In genomic region chr22:42434748-42435425, GRCh38 we compare ENCODE assay signal across 31 cellular contexts. TPM values are rescaled to one million over a fixed set of nuclear protein-coding genes. Genes with fewer than 3 reads are reported as not detected.
DNase-seq lines count a peak whose midpoint lies in the region; ATAC-seq, FAIRE-seq and TF ChIP-seq lines count a peak whose summit lies in the region.
"Had no signal": no experiment of that assay in that cellular context is flagged by ENCODE, and none has a peak within 500 bp of the region (broad histone marks: within the 10 kb centered on the region; RNA-seq: fewer than 3 reads in every experiment).

No MANE protein-coding gene starts in this region.

- no peak for ATAC-seq in HepG2
- no peak for ATAC-seq in GM18511 (IDR thresholded peaks at IDR 0.05; ENCODE audit: unreplicated experiment)
- ATAC-seq: activated CD8-positive, alpha-beta T cell treated with anti-CD3 and anti-CD28 coated beads for 36 hours; activated naive CD4-positive, alpha-beta T cell treated with anti-CD3 and anti-CD28 coated beads, Interleukin-2, amount 50 U/mL, for 72 hours; gastrocnemius medialis; HCT116; left lobe of liver; sciatic nerve; T-helper 17 cell had no signal

- BruUV-seq in HepG2 (replicated peaks; lab: Mats Ljungman, UMichigan): no TSS peak

- CTCF ChIA-PET in RWPE1 (lab: Yijun Ruan, JAX): interaction anchor here (0.7 to 1.6 kb wide), 4 partner anchors 11 to 703 kb away, joined by 3 to 6 read pairs (median 4); partner anchors contain the start of gene NDUFA6
- CTCF ChIA-PET in HepG2 (lab: Yijun Ruan, JAX; ENCODE audit: low intra/inter-chr PET ratio, low total read pairs): no interaction called here

- in situ Hi-C loops in HepG2 (cut with HindIII; ENCODE audit: extremely low pct_ligation_motif_present, low pct_unique_long_range_greater_than_20kb): loop anchor here (25.0 kb wide), 1 partner anchor 473 kb away; the partner anchor contains the start of genes SEPTIN3 and SMIM45

- DNase-seq in CD14-positive monocyte (ENCODE audit: low spot score) (no peak), GM12892 (ENCODE audit: insufficient read length) (no peak), RWPE1 (ENCODE audit: low spot score) (no peak), HepG2 (ENCODE audit: low spot score) (no peak), hippocampal formation (lab: John Stamatoyannopoulos, UW) (no peak), dorsolateral prefrontal cortex (no peak)
- no peak for DNase-seq in stimulated activated naive CD4-positive, alpha-beta T cell treated with Interleukin-2 at 50 U/mL for 16 hours (lab: John Stamatoyannopoulos, UW)
- DNase-seq: activated CD4-positive, alpha-beta T cell treated with anti-CD3 and anti-CD28 coated beads for 1 hour; activated CD8-positive, alpha-beta T cell treated with anti-CD3 and anti-CD28 coated beads for 36 hours; CD4-positive, CD25-positive, alpha-beta regulatory T cell; colonic mucosa; gastrocnemius medialis; GDM1; immature natural killer cell; mesenchymal stem cell; NCI-H1930; NCI-H2227 treated with DMSO at 0.1 percent for 48 hours; NCI-H748 treated with DMSO at 0.1 percent for 48 hours; OCI-M1; stimulated activated CD4-positive, alpha-beta T cell treated with anti-CD3 and anti-CD28 coated beads, Interleukin-15, amount 100 ng/mL, for 24 hours; stimulated activated naive CD4-positive, alpha-beta T cell; T-helper 17 cell had no signal

- H3K27me3 Mint-ChIP-seq in CD14-positive monocyte (ENCODE audit: low read depth in 3 of 3): peaks cover 0 to 8% (median 0%) of the 10 kb centered on the region in 3 donors

- FAIRE-seq in GM12892 (lab: Jason Lieb, UNC): peak; percentile 51
- no peak for FAIRE-seq in HepG2 (lab: Jason Lieb, UNC)

- no peak for TF ChIP-seq RAD21 in HepG2 (CRISPR knock-in tag; IDR thresholded peaks at IDR 0.05)

- H3K27ac ChIP-seq in RWPE1: peak overlapping the region; percentile 96
- H3K27ac ChIP-seq in HepG2 (ENCODE audit: extremely low read length, insufficient read depth, low read length): no peak overlapping the region
- no peak overlapping the region for H3K27ac ChIP-seq in dorsolateral prefrontal cortex
- H3K27ac ChIP-seq: gastrocnemius medialis, testis, vagina had no signal

- TF ChIP-seq EP300 in HepG2 (IDR thresholded peaks at IDR 0.05; ENCODE audit: low read depth in 2 of 2, low read length in 2 of 2): no peak
- TF ChIP-seq EP300 in HepG2 (CRISPR knock-in tag; IDR thresholded peaks at IDR 0.05; ENCODE audit: borderline replicate concordance): no peak

- no peaks in the 10 kb centered on the region for H4K20me1 ChIP-seq in HepG2 (ENCODE audit: insufficient read depth, low read length)

- WGBS in HepG2 (ENCODE audit: low lambda C conversion rate): 37% methylated on average over 13 of the region's 14 CpGs

- intact Hi-C loops in CD14-positive monocyte (cut with micrococcal nuclease) (loop anchor here (5.0 to 10.0 kb wide), 4 partner anchors 38 to 343 kb away; partner anchors contain the start of genes TCF20 (in 2 of the 2) and NDUFA6 (in 1 of the 2)), HepG2 (cut with micrococcal nuclease; ENCODE audit: unreplicated experiment) (loop anchor here (5.0 kb wide), 1 partner anchor 63 kb away; no protein-coding TSS in a partner anchor), dorsolateral prefrontal cortex (cut with DNase I) (loop anchor here (5.0 kb wide), 4 partner anchors 37 to 158 kb away; no protein-coding TSS in a partner anchor)

- no peak overlapping the region for H3K9ac ChIP-seq in HepG2 (ENCODE audit: insufficient read depth, low read depth, low read length)
- H3K9ac ChIP-seq: SK-N-SH had no signal

- peaks cover 8 to 71% of the 10 kb centered on the region in 2 experiments for H3K27me3 ChIP-seq in HepG2 (ENCODE audit: control insufficient read depth in 1 of 2, insufficient read depth in 2 of 2, low read length in 2 of 2)
- H3K27me3 ChIP-seq in dorsolateral prefrontal cortex: no peaks in the 10 kb centered on the region
- H3K27me3 ChIP-seq: colonic mucosa, testis, vagina had no signal

- peaks cover 5 to 7% of the 10 kb centered on the region in 2 donors for H3K36me3 Mint-ChIP-seq in CD14-positive monocyte
- H3K36me3 Mint-ChIP-seq: activated naive CD4-positive, alpha-beta T cell treated with anti-CD3 and anti-CD28 coated beads, Interleukin-2, amount 50 U/mL, for 72 hours; CD4-positive, CD25-positive, alpha-beta regulatory T cell; immature natural killer cell had no signal

- H3K4me1 Mint-ChIP-seq in CD14-positive monocyte: peaks cover 83% of the 10 kb centered on the region

- H3K27ac Mint-ChIP-seq in CD14-positive monocyte: peak overlapping the region in 5 of 7 donors; percentile 53 to 96 (median 72)
- H3K27ac Mint-ChIP-seq: activated CD8-positive, alpha-beta T cell treated with anti-CD3 and anti-CD28 coated beads for 36 hours; activated naive CD4-positive, alpha-beta T cell treated with anti-CD3 and anti-CD28 coated beads, Interleukin-2, amount 50 U/mL, for 72 hours; CD4-positive, CD25-positive, alpha-beta regulatory T cell; immature natural killer cell; progenitor cell of endocrine pancreas; T-helper 17 cell had no signal

- H3K4me1 ChIP-seq in HepG2 (ENCODE audit: insufficient read depth, low read length): peaks cover 22% of the 10 kb centered on the region
- H3K4me1 ChIP-seq: colonic mucosa had no signal

- H3K79me2 ChIP-seq in HepG2 (ENCODE audit: insufficient read depth, low read length): no peaks in the 10 kb centered on the region

- H3K4me3 Mint-ChIP-seq in CD14-positive monocyte: no peak overlapping the region
- H3K4me3 Mint-ChIP-seq: activated CD8-positive, alpha-beta T cell treated with anti-CD3 and anti-CD28 coated beads for 36 hours; CD4-positive, CD25-positive, alpha-beta regulatory T cell; immature natural killer cell; T-helper 17 cell had no signal

- no peaks in the 10 kb centered on the region for H3K36me3 ChIP-seq in HepG2 (replicated peaks in 1 of 2; ENCODE audit: control insufficient read depth in 1 of 2, insufficient read depth in 2 of 2, low read length in 2 of 2)
- H3K36me3 ChIP-seq: colonic mucosa, gastrocnemius medialis, vagina had no signal

- POLR2A ChIA-PET in RWPE1 (lab: Yijun Ruan, JAX; ENCODE audit: low non-redundant PET): no interaction called here
- POLR2A ChIA-PET in HepG2 (lab: Yijun Ruan, JAX): no interaction called here

- H3K9me3 Mint-ChIP-seq in CD14-positive monocyte: peaks cover 0 to under 1% (median 0%) of the 10 kb centered on the region in 7 donors
- H3K9me3 Mint-ChIP-seq: activated CD8-positive, alpha-beta T cell treated with anti-CD3 and anti-CD28 coated beads for 36 hours; activated naive CD4-positive, alpha-beta T cell treated with anti-CD3 and anti-CD28 coated beads, Interleukin-2, amount 50 U/mL, for 72 hours; immature natural killer cell had no signal

- TF ChIP-seq CTCF in CD14-positive monocyte (IDR thresholded peaks at IDR 0.05) (no peak), RWPE1 (conservative IDR thresholded peaks at IDR 0.05; ENCODE audit: low read depth) (no peak), HepG2 (CRISPR knock-in tag; IDR thresholded peaks at IDR 0.05) (no peak), dorsolateral prefrontal cortex (IDR thresholded peaks at IDR 0.05 in 54 of 56, conservative IDR thresholded peaks at IDR 0.05 in 2 of 56; ENCODE audit: low read depth in 1 of 56, partially characterized antibody in 56 of 56) (no peak)

- no peaks in the 10 kb centered on the region for H3K9me3 ChIP-seq in HepG2 (ENCODE audit: low read length)
- H3K9me3 ChIP-seq: colonic mucosa, gastrocnemius medialis, SK-N-SH, testis, vagina had no signal

- H3K4me3 ChIP-seq in HepG2 (replicated peaks in 1 of 3; ENCODE audit: insufficient read depth in 1 of 3, low read depth in 2 of 3, low read length in 3 of 3) (no peak overlapping the region), dorsolateral prefrontal cortex (no peak overlapping the region)
- H3K4me3 ChIP-seq: colonic mucosa, gastrocnemius medialis, testis, vagina had no signal

- H3K4me2 ChIP-seq in HepG2 (ENCODE audit: low read depth, low read length): peak overlapping the region; percentile 23; the same call in 1 of the 2 replicates
- H3K4me2 ChIP-seq: SK-N-SH had no signal

- TF ChIP-seq POLR2A in GM12892 (IDR thresholded peaks at IDR 0.05; ENCODE audit: low read depth, low read length) (no peak), HepG2 (IDR thresholded peaks at IDR 0.05; ENCODE audit: insufficient read depth in 1 of 2, low read depth in 2 of 2, low read length in 2 of 2) (no peak)

- H2AFZ ChIP-seq in HepG2 (ENCODE audit: low read length): no peak overlapping the region

TF ChIP-seq in HepG2, 621 proteins besides CTCF, POLR2A, EP300 and RAD21 (continues in another document):
- TF ChIP-seq NFE2 (CRISPR knock-in tag; IDR thresholded peaks at IDR 0.05) (no peak), SIX4 (CRISPR knock-in tag; IDR thresholded peaks at IDR 0.05) (no peak), SOX5 (CRISPR knock-in tag; IDR thresholded peaks at IDR 0.05; ENCODE audit: borderline replicate concordance) (no peak)

RNA-seq across cellular contexts. Expression of gene NFAM1, which starts 2.7 kb away (rescaled TPM):
- 10 to 100 TPM; 36.0 to 69.7 TPM for polyA plus RNA-seq in CD14-positive monocyte
- 0.32 TPM for polyA plus RNA-seq in GM12892 (2012; ENCODE audit: missing spikeins)
- total RNA-seq in HepG2 (2016; rRNA removed; fragmentation: Illumina TruSeq; extraction: Trizol): not detected in 2 replicates
- total RNA-seq in HepG2 (2016; cell fraction: cytosol; rRNA removed; fragmentation: Illumina TruSeq; extraction: Trizol; ENCODE audit: low read depth): not detected in 2 replicates
- total RNA-seq in HepG2 (2016; cell fraction: insoluble cytoplasmic fraction; rRNA removed; fragmentation: Illumina TruSeq; extraction: Trizol): not detected in 2 replicates
- not detected in 2 replicates for total RNA-seq in HepG2 (2016; cell fraction: membrane; rRNA removed; fragmentation: Illumina TruSeq; extraction: Trizol)
- total RNA-seq in HepG2 (2016; cell fraction: nucleus; rRNA removed; fragmentation: Illumina TruSeq; extraction: Trizol): not detected in 2 replicates
- 0.03 and 0.10 TPM in 2 replicates for polyA plus RNA-seq in HepG2 (2011; rRNA removed)
- polyA plus RNA-seq in HepG2 (2011; cell fraction: cytosol; rRNA removed): 0.01 TPM in 2 replicates
- 0.05 TPM in 1 of 2 replicates, not detected in the other for polyA plus RNA-seq in HepG2 (2011; cell fraction: nucleus; rRNA removed)
- 0.24 and 0.35 TPM in 2 replicates for polyA plus RNA-seq in HepG2 (2012)
- polyA plus RNA-seq in HepG2 (2016; cell fraction: cytosol; fragmentation: Illumina TruSeq; extraction: Trizol; ENCODE audit: low read depth): not detected in 2 replicates
- not detected in 2 replicates for polyA plus RNA-seq in HepG2 (2016; cell fraction: insoluble cytoplasmic fraction; fragmentation: Illumina TruSeq; extraction: Trizol; ENCODE audit: low read depth)
- not detected in 2 replicates for polyA plus RNA-seq in HepG2 (2016; cell fraction: membrane; fragmentation: Illumina TruSeq; extraction: Trizol; ENCODE audit: low read depth)
- not detected in 2 replicates for polyA plus RNA-seq in HepG2 (2016; cell fraction: nucleus; fragmentation: Illumina TruSeq; extraction: Trizol; ENCODE audit: insufficient read depth, low read depth)
- polyA minus RNA-seq in HepG2 (2011; rRNA and poly(A)+ RNA removed; ENCODE audit: low replicate concordance): 0.05 TPM in 1 of 2 replicates, not detected in the other
- not detected in 2 replicates for polyA minus RNA-seq in HepG2 (2011; cell fraction: cytosol; rRNA and poly(A)+ RNA removed)
- polyA minus RNA-seq in HepG2 (2011; cell fraction: nucleus; rRNA and poly(A)+ RNA removed): not detected in 2 replicates
- 1 to 10 TPM in 96 of 120 experiments, under 1 TPM in 24; 0.44 to 5.1 (median 1.6) TPM for total RNA-seq in dorsolateral prefrontal cortex
